ENCODE assay signal across 8 cellular contexts in genomic region chr9:38170763-38171537, GRCh38.
DNase-seq lines count a peak whose midpoint lies in the region; ATAC-seq and TF ChIP-seq lines count a peak whose summit lies in the region.
"Not testable (repeated sequence)": the region's sequence is repeated elsewhere in the genome, so short reads cannot be mapped to it uniquely, and the experiment has no call there.

No MANE protein-coding gene starts in this region.

- H2AFZ ChIP-seq in PC-9 = not testable (repeated sequence)

- H3K79me2 ChIP-seq in PC-9 (ENCODE audit: low read depth); mesendoderm (ENCODE audit: control insufficient read depth, insufficient read depth, low read length): not testable (repeated sequence)

- peaks cover 11% of the 10 kb centered on the region for H3K4me1 ChIP-seq in PC-9 (replicated peaks; ENCODE audit: insufficient read depth)
- not testable (repeated sequence) for H3K4me1 ChIP-seq in mesendoderm (ENCODE audit: control insufficient read depth, low read depth, low read length)

- not testable (repeated sequence) for H3K4me3 ChIP-seq in PC-9; fibroblast of mammary gland (ENCODE audit: control insufficient read depth, low read depth, low read length); mesendoderm (ENCODE audit: low read length)

- TF ChIP-seq CTCF in Calu3 (IDR thresholded peaks at IDR 0.05; ENCODE audit: unreplicated experiment); PC-9 (conservative IDR thresholded peaks at IDR 0.05); MCF 10A (IDR thresholded peaks at IDR 0.05; ENCODE audit: unreplicated experiment); fibroblast of mammary gland (conservative IDR thresholded peaks at IDR 0.05; ENCODE audit: control insufficient read depth, insufficient read depth, low read depth, low read length): not testable (repeated sequence)

- H4K5ac ChIP-seq in mesendoderm (ENCODE audit: low read length) = not testable (repeated sequence)

- H3K27ac Mint-ChIP-seq in Calu3 (ENCODE audit: unreplicated experiment) (peak overlapping the region; percentile 100), MCF 10A (ENCODE audit: low read depth, unreplicated experiment) (peak overlapping the region; percentile 68)
- peak overlapping the region; percentile 16 for H3K27ac Mint-ChIP-seq in activated CD4-positive, alpha-beta T cell treated with anti-CD3 and anti-CD28 coated beads, Interleukin-2, amount 10 ng/mL, durations not matched to agents 24 days and 14 days
- H3K27ac Mint-ChIP-seq in stimulated activated naive B cell treated with anti-CD40 and anti-IgM and Interleukin-4, amounts not matched to agents 10 μg/mL and 1 μg/mL and 100 μg/mL, for 72 hours = peak overlapping the region; percentile 89

- H3K4me3 Mint-ChIP-seq in Calu3 (ENCODE audit: low read depth, unreplicated experiment) = peak overlapping the region; percentile 37
- not testable (repeated sequence) for H3K4me3 Mint-ChIP-seq in activated CD4-positive, alpha-beta T cell treated with anti-CD3 and anti-CD28 coated beads, Interleukin-2, amount 10 ng/mL, durations not matched to agents 24 days and 14 days; MCF 10A (ENCODE audit: unreplicated experiment)
- H3K4me3 Mint-ChIP-seq in stimulated activated naive B cell treated with anti-CD40 and anti-IgM and Interleukin-4, amounts not matched to agents 10 μg/mL and 1 μg/mL and 100 μg/mL, for 72 hours = peak overlapping the region; percentile 2 to 36

- peaks cover 11% of the 10 kb centered on the region for H3K4me1 Mint-ChIP-seq in Calu3 (ENCODE audit: low read depth, unreplicated experiment)
- not testable (repeated sequence) for H3K4me1 Mint-ChIP-seq in activated CD4-positive, alpha-beta T cell treated with anti-CD3 and anti-CD28 coated beads, Interleukin-2, amount 10 ng/mL, durations not matched to agents 24 days and 14 days; stimulated activated naive B cell treated with anti-CD40 and anti-IgM and Interleukin-4, amounts not matched to agents 10 μg/mL and 1 μg/mL and 100 μg/mL, for 72 hours
- H3K4me1 Mint-ChIP-seq in MCF 10A (ENCODE audit: insufficient read depth, unreplicated experiment) = peaks cover 13% of the 10 kb centered on the region

- peak overlapping the region; percentile 100 for H3K27ac ChIP-seq in PC-9
- H3K27ac ChIP-seq in mesendoderm (ENCODE audit: low read depth, low read length) = not testable (repeated sequence)

- H3K36me3 ChIP-seq in PC-9 (ENCODE audit: low read depth) = peaks cover 16% of the 10 kb centered on the region; the same call in 1 of the 2 replicates
- H3K36me3 ChIP-seq in mesendoderm (ENCODE audit: control insufficient read depth, insufficient read depth, low read length) = not testable (repeated sequence)

- intact Hi-C loops in Calu3 (cut with micrococcal nuclease; ENCODE audit: unreplicated experiment); activated CD4-positive, alpha-beta T cell treated with anti-CD3 and anti-CD28 coated beads, Interleukin-2, amount 10 ng/mL, durations not matched to agents 24 days and 14 days (cut with micrococcal nuclease): not testable (repeated sequence)
- intact Hi-C loops in PC-9 (cut with micrococcal nuclease; ENCODE audit: unreplicated experiment) (loop anchor here (2.0 to 5.0 kb wide), 5 partner anchors 56 to 191 kb away; no protein-coding TSS in a partner anchor), MCF 10A (cut with micrococcal nuclease) (loop anchor here (5.0 kb wide), 1 partner anchor 74 kb away; no protein-coding TSS in a partner anchor)

- not testable (repeated sequence) for H3K79me1 ChIP-seq in mesendoderm (ENCODE audit: low read length)

- WGBS in mesendoderm (ENCODE audit: extremely low coverage, insufficient coverage, low lambda C conversion rate) = no CpG with 5 or more reads among the region's 9 CpGs

- H3K18ac ChIP-seq in mesendoderm (ENCODE audit: low read length) = not testable (repeated sequence)

- not testable (repeated sequence) for H3K56ac ChIP-seq in mesendoderm (ENCODE audit: low read length)

- not testable (repeated sequence) for H2BK15ac ChIP-seq in mesendoderm (replicated peaks; ENCODE audit: low read depth)

- H3K9me3 Mint-ChIP-seq in Calu3 (ENCODE audit: low read depth, unreplicated experiment); activated CD4-positive, alpha-beta T cell treated with anti-CD3 and anti-CD28 coated beads, Interleukin-2, amount 10 ng/mL, durations not matched to agents 24 days and 14 days: not testable (repeated sequence)
- H3K9me3 Mint-ChIP-seq in MCF 10A (ENCODE audit: unreplicated experiment) = peaks cover 24% of the 10 kb centered on the region
- H3K9me3 Mint-ChIP-seq in stimulated activated naive B cell treated with anti-CD40 and anti-IgM and Interleukin-4, amounts not matched to agents 10 μg/mL and 1 μg/mL and 100 μg/mL, for 72 hours = peaks cover 13 to 21% of the 10 kb centered on the region in 2 donors

- not testable (repeated sequence) for H2BK120ac ChIP-seq in mesendoderm (ENCODE audit: low read depth, low read length)

- H3K27me3 Mint-ChIP-seq in Calu3 (ENCODE audit: unreplicated experiment); activated CD4-positive, alpha-beta T cell treated with anti-CD3 and anti-CD28 coated beads, Interleukin-2, amount 10 ng/mL, durations not matched to agents 24 days and 14 days; MCF 10A (ENCODE audit: insufficient read depth, unreplicated experiment): not testable (repeated sequence)
- peaks cover 15 to 16% of the 10 kb centered on the region in 2 donors for H3K27me3 Mint-ChIP-seq in stimulated activated naive B cell treated with anti-CD40 and anti-IgM and Interleukin-4, amounts not matched to agents 10 μg/mL and 1 μg/mL and 100 μg/mL, for 72 hours

- POLR2A ChIA-PET in PC-9 (lab: Charles Lee; ENCODE audit: unreplicated experiment) (interaction anchor here (0.6 kb wide), 3 partner anchors 56 to 87 kb away, joined by 4 to 7 read pairs (median 4); no protein-coding TSS in a partner anchor), MCF 10A (lab: Yijun Ruan, JAX) (interaction anchor here (1.5 kb wide), 1 partner anchor 79 kb away, joined by 3 read pairs; no protein-coding TSS in a partner anchor)

- not testable (repeated sequence) for H3K9me2 ChIP-seq in PC-9 (ENCODE audit: insufficient read depth)

- H4K8ac ChIP-seq in mesendoderm (ENCODE audit: low read depth, low read length) = not testable (repeated sequence)

- not testable (repeated sequence) for H3K23ac ChIP-seq in mesendoderm (ENCODE audit: low read length)

- DNase-seq in Calu3 (peak; percentile 51), PC-9 (peak; percentile 60 to 84), MCF 10A (ENCODE audit: unreplicated experiment) (peak; percentile 85), fibroblast of mammary gland (ENCODE audit: low read depth) (peak; percentile 85), mesendoderm (peak; percentile 65)
- not testable (repeated sequence) for DNase-seq in activated CD4-positive, alpha-beta T cell treated with anti-CD3 and anti-CD28 coated beads, Interleukin-2, amount 10 ng/mL, durations not matched to agents 24 days and 14 days
- peak; percentile 15 for DNase-seq in stimulated activated naive B cell treated with anti-CD40 and anti-IgM and Interleukin-4, amounts not matched to agents 10 μg/mL and 1 μg/mL and 100 μg/mL, for 72 hours

- not testable (repeated sequence) for H2AK5ac ChIP-seq in mesendoderm (ENCODE audit: low read length)

- not testable (repeated sequence) for H3K4ac ChIP-seq in mesendoderm (ENCODE audit: low read depth, low read length)

- peaks cover 31% of the 10 kb centered on the region for H3F3A ChIP-seq in PC-9 (ENCODE audit: insufficient read depth, low read depth)

- CTCF ChIA-PET in Calu3 (lab: Charles Lee) = not testable (repeated sequence)
- CTCF ChIA-PET in PC-9 (lab: Charles Lee) = interaction anchor here (1.3 kb wide), 1 partner anchor 93 kb away, joined by 3 read pairs; no protein-coding TSS in a partner anchor
- CTCF ChIA-PET in MCF 10A (lab: Yijun Ruan, JAX) = interaction anchor here (0.6 to 1.4 kb wide), 5 partner anchors 11 to 306 kb away, joined by 3 to 5 read pairs (median 3); no protein-coding TSS in a partner anchor

- H3K9me3 ChIP-seq in PC-9 (ENCODE audit: insufficient read depth, low read depth) = peaks cover 37% of the 10 kb centered on the region

- not testable (repeated sequence) for H3K9ac ChIP-seq in mesendoderm (ENCODE audit: low read length)

- H3K27me3 ChIP-seq in PC-9 (ENCODE audit: insufficient read depth, low read depth); mesendoderm (ENCODE audit: insufficient read depth, low read length, poor library complexity): not testable (repeated sequence)

- peaks cover 11% of the 10 kb centered on the region for H3K36me3 Mint-ChIP-seq in Calu3 (ENCODE audit: insufficient read depth, unreplicated experiment)
- not testable (repeated sequence) for H3K36me3 Mint-ChIP-seq in activated CD4-positive, alpha-beta T cell treated with anti-CD3 and anti-CD28 coated beads, Interleukin-2, amount 10 ng/mL, durations not matched to agents 24 days and 14 days (ENCODE audit: low read depth); MCF 10A (ENCODE audit: insufficient read depth, unreplicated experiment)
- H3K36me3 Mint-ChIP-seq in stimulated activated naive B cell treated with anti-CD40 and anti-IgM and Interleukin-4, amounts not matched to agents 10 μg/mL and 1 μg/mL and 100 μg/mL, for 72 hours = peaks cover 4 to 11% of the 10 kb centered on the region in 2 donors

- not testable (repeated sequence) for H2BK5ac ChIP-seq in mesendoderm (ENCODE audit: low read length)

- not testable (repeated sequence) for BruUV-seq in Calu3 (replicated peaks; lab: Mats Ljungman, UMichigan); PC-9 (replicated peaks; lab: Mats Ljungman, UMichigan); MCF 10A (replicated peaks; lab: Mats Ljungman, UMichigan)

- H3K4me2 ChIP-seq in PC-9 = 0 out of 2 replicates have a peak overlapping the region, but pooled peaks have one; percentile 35
- not testable (repeated sequence) for H3K4me2 ChIP-seq in mesendoderm (ENCODE audit: low read length)

- ATAC-seq in HG03342 (IDR thresholded peaks at IDR 0.05; ENCODE audit: unreplicated experiment) = peak; percentile 57
- peak; percentile 48 to 60 for ATAC-seq in stimulated activated naive B cell treated with anti-CD40 and anti-IgM and Interleukin-4, amounts not matched to agents 10 μg/mL and 1 μg/mL and 100 μg/mL, for 72 hours (replicated peaks)

- not testable (repeated sequence) for H4K20me1 ChIP-seq in PC-9 (ENCODE audit: insufficient read depth)

Comparison
In these comparisons a context has a peak if more than half of its experiments do, and no peak if none do; other contexts are left out.
1. H3K27ac Mint-ChIP-seq: peak in every context shown above with its lines; median percentile 100 in Calu3; 89 in stimulated activated naive B cell treated with anti-CD40 and anti-IgM and Interleukin-4, amounts not matched to agents 10 μg/mL and 1 μg/mL and 100 μg/mL, for 72 hours; 68 in MCF 10A; 16 in activated CD4-positive, alpha-beta T cell treated with anti-CD3 and anti-CD28 coated beads, Interleukin-2, amount 10 ng/mL, durations not matched to agents 24 days and 14 days.